Comparison of ENCODE assay signal across 22 cellular contexts in genomic region chr9:72946318-72946717, GRCh38. TPM values are rescaled to one million over a fixed set of nuclear protein-coding genes. Genes with fewer than 3 reads are reported as not detected.
"Had no signal": no experiment of that assay in that cellular context is flagged by ENCODE, and none has a peak within 500 bp of the region (broad histone marks: within the 10 kb centered on the region; RNA-seq: fewer than 3 reads in every experiment).

No MANE protein-coding gene starts in this region.

- H3K27ac ChIP-seq: coronary artery, esophagus muscularis mucosa, gastroesophageal sphincter, right atrium auricular region, suprapubic skin, tibial artery had no signal

- H3K27me3 ChIP-seq: esophagus muscularis mucosa, gastroesophageal sphincter, right atrium auricular region, suprapubic skin, tibial artery had no signal

- ATAC-seq: gastroesophageal sphincter; left colon; left ventricle myocardium superior; mucosa of descending colon; natural killer cell; stimulated activated effector memory CD8-positive, alpha-beta T cell treated with anti-CD3 and anti-CD28 coated beads, Interleukin-12 subunit alpha, Interleukin-12 subunit beta, amount 100 ng/mL, for 72 hours; stimulated activated naive CD8-positive, alpha-beta T cell treated with anti-CD3 and anti-CD28 coated beads, Interleukin-15, Interleukin-2, amounts not matched to agents 100 U/mL and 50 U/mL, for 24 hours had no signal

- H3K27ac Mint-ChIP-seq: natural killer cell; stimulated activated effector memory CD8-positive, alpha-beta T cell treated with anti-CD3 and anti-CD28 coated beads, Interleukin-12 subunit alpha, Interleukin-12 subunit beta, amount 100 ng/mL, for 72 hours had no signal

- H3K4me3 Mint-ChIP-seq: natural killer cell; neural crest cell; stimulated activated effector memory CD8-positive, alpha-beta T cell treated with anti-CD3 and anti-CD28 coated beads, Interleukin-12 subunit alpha, Interleukin-12 subunit beta, amount 100 ng/mL, for 72 hours had no signal

- H3K36me3 Mint-ChIP-seq: natural killer cell; stimulated activated effector memory CD8-positive, alpha-beta T cell treated with anti-CD3 and anti-CD28 coated beads, Interleukin-12 subunit alpha, Interleukin-12 subunit beta, amount 100 ng/mL, for 72 hours had no signal

- H3K4me1 Mint-ChIP-seq: natural killer cell; stimulated activated effector memory CD8-positive, alpha-beta T cell treated with anti-CD3 and anti-CD28 coated beads, Interleukin-12 subunit alpha, Interleukin-12 subunit beta, amount 100 ng/mL, for 72 hours had no signal

- H3K36me3 ChIP-seq: esophagus muscularis mucosa, gastroesophageal sphincter, right atrium auricular region, suprapubic skin, tibial artery had no signal

- H3K9me3 Mint-ChIP-seq: natural killer cell; neural crest cell; stimulated activated effector memory CD8-positive, alpha-beta T cell treated with anti-CD3 and anti-CD28 coated beads, Interleukin-12 subunit alpha, Interleukin-12 subunit beta, amount 100 ng/mL, for 72 hours had no signal

- H3K4me3 ChIP-seq: coronary artery, esophagus muscularis mucosa, gastroesophageal sphincter, mucosa of descending colon, right atrium auricular region, suprapubic skin, tibial artery had no signal

- H3K4me1 ChIP-seq: right atrium auricular region had no signal

- DNase-seq: caudate nucleus; effector CD4-positive, alpha-beta T cell; foreskin fibroblast; glutamatergic neuron; left colon; left ventricle myocardium superior; mammary epithelial cell; mucosa of descending colon; natural killer cell; posterior cingulate gyrus; stimulated activated CD4-positive, alpha-beta T cell treated with anti-CD3 and anti-CD28 coated beads, Interleukin-4, amount 100 ng/mL, for 1 hour; stimulated activated CD8-positive, alpha-beta memory T cell treated with anti-CD3 and anti-CD28 coated beads, Interleukin-4, amount 100 ng/mL, for 48 hours; stimulated activated naive CD8-positive, alpha-beta T cell treated with anti-CD3 and anti-CD28 coated beads, Interleukin-15, Interleukin-2, amounts not matched to agents 100 U/mL and 50 U/mL, for 24 hours; tibial artery had no signal

- H3K9me3 ChIP-seq: esophagus muscularis mucosa, gastroesophageal sphincter, mucosa of descending colon, right atrium auricular region, suprapubic skin, tibial artery had no signal

RNA-seq across cellular contexts. Expression of gene ALDH1A1, which starts 6.5 kb away (rescaled TPM):
- total RNA-seq: osteocyte had no signal
